Comparison of ENCODE assay signal across 24 cellular contexts in genomic region chr11:116916872-116917271, GRCh38.
DNase-seq lines count a peak whose midpoint lies in the region; ATAC-seq and TF ChIP-seq lines count a peak whose summit lies in the region.
"Had no signal": no experiment of that assay in that cellular context is flagged by ENCODE, and none has a peak within 500 bp of the region (broad histone marks: within the 10 kb centered on the region; RNA-seq: fewer than 3 reads in every experiment).

No MANE protein-coding gene starts in this region.

- no peaks in the 10 kb centered on the region for H3K9me3 Mint-ChIP-seq in activated naive CD8-positive, alpha-beta T cell (ENCODE audit: low read depth)
- H3K9me3 Mint-ChIP-seq in activated naive CD8-positive, alpha-beta T cell treated with anti-CD3 and anti-CD28 coated beads, Interleukin-2, amount 50 U/mL, for 24 hours, result no peaks in the 10 kb centered on the region
- no peaks in the 10 kb centered on the region for H3K9me3 Mint-ChIP-seq in progenitor cell of endocrine pancreas (ENCODE audit: low read depth)
- H3K9me3 Mint-ChIP-seq: IgD-negative memory B cell had no signal

- ATAC-seq in activated naive CD8-positive, alpha-beta T cell treated with anti-CD3 and anti-CD28 coated beads, Interleukin-2, amount 50 U/mL, for 24 hours, result no peak
- ATAC-seq in HG03469 (IDR thresholded peaks at IDR 0.05; ENCODE audit: unreplicated experiment), result no peak
- ATAC-seq: GM12878, HCT116, Right ventricle myocardium inferior had no signal

- no peak overlapping the region for H3K4me3 ChIP-seq in SU-DHL-6 (ENCODE audit: insufficient read depth, low read length, poor library complexity, severe bottlenecking)
- H3K4me3 ChIP-seq: GM12878, PC-9, SJSA1 had no signal

- TF ChIP-seq CTCF in SU-DHL-6 (IDR thresholded peaks at IDR 0.05; ENCODE audit: insufficient read depth, low read length, poor library complexity, severe bottlenecking), result no peak
- no peak for TF ChIP-seq CTCF in progenitor cell of endocrine pancreas (IDR thresholded peaks at IDR 0.05; ENCODE audit: unreplicated experiment)

- peaks cover 8% of the 10 kb centered on the region; the same call in 1 of the 2 replicates for H3F3A ChIP-seq in SU-DHL-6 (ENCODE audit: insufficient read depth)

- no peaks in the 10 kb centered on the region for H3K9me3 ChIP-seq in SU-DHL-6 (ENCODE audit: insufficient read depth, low read length)
- H3K9me3 ChIP-seq: SJSA1 had no signal

- peak overlapping the region; percentile 8 for H3K4me2 ChIP-seq in SU-DHL-6 (ENCODE audit: low read depth, low read length, poor library complexity, severe bottlenecking)
- H3K4me2 ChIP-seq: KMS-11, PC-9 had no signal

- H3K27me3 ChIP-seq in SU-DHL-6 (ENCODE audit: low read length), result no peaks in the 10 kb centered on the region
- H3K27me3 ChIP-seq: SJSA1 had no signal

- peak overlapping the region; percentile 30; the same call in 1 of the 2 replicates for H3K27ac ChIP-seq in SU-DHL-6 (ENCODE audit: low read depth, low read length)
- H3K27ac ChIP-seq: HL-60, KMS-11, PC-9, SJSA1 had no signal

- DNase-seq in activated naive CD8-positive, alpha-beta T cell treated with anti-CD3 and anti-CD28 coated beads, Interleukin-2, amount 50 U/mL, for 24 hours, result no peak
- DNase-seq in progenitor cell of endocrine pancreas (ENCODE audit: low spot score, unreplicated experiment), result no peak
- no peak for DNase-seq in DMS 273 (lab: John Stamatoyannopoulos, UW; ENCODE audit: unreplicated experiment)
- no peak for DNase-seq in NCI-H345 (lab: John Stamatoyannopoulos, UW)
- DNase-seq: 8988T, ACHN, COR-L47, EL, GDM1, MM.1S, NCI-H2029, NCI-H524, NCI-H774, PC-9 had no signal

- H3K4me3 Mint-ChIP-seq in activated naive CD8-positive, alpha-beta T cell, result no peak overlapping the region
- H3K4me3 Mint-ChIP-seq in activated naive CD8-positive, alpha-beta T cell treated with anti-CD3 and anti-CD28 coated beads, Interleukin-2, amount 50 U/mL, for 24 hours, result no peak overlapping the region
- H3K4me3 Mint-ChIP-seq in progenitor cell of endocrine pancreas (ENCODE audit: low read depth), result no peak overlapping the region

- H3K27me3 Mint-ChIP-seq in activated naive CD8-positive, alpha-beta T cell, result no peaks in the 10 kb centered on the region
- H3K27me3 Mint-ChIP-seq in activated naive CD8-positive, alpha-beta T cell treated with anti-CD3 and anti-CD28 coated beads, Interleukin-2, amount 50 U/mL, for 24 hours, result no peaks in the 10 kb centered on the region
- no peaks in the 10 kb centered on the region for H3K27me3 Mint-ChIP-seq in progenitor cell of endocrine pancreas
- H3K27me3 Mint-ChIP-seq: IgD-negative memory B cell had no signal

- H3K9me2 ChIP-seq in SU-DHL-6 (replicated peaks; ENCODE audit: insufficient read depth, low read length), result no peaks in the 10 kb centered on the region

- no peaks in the 10 kb centered on the region for H3K4me1 Mint-ChIP-seq in activated naive CD8-positive, alpha-beta T cell (ENCODE audit: low read depth)
- peaks cover 13% of the 10 kb centered on the region for H3K4me1 Mint-ChIP-seq in activated naive CD8-positive, alpha-beta T cell treated with anti-CD3 and anti-CD28 coated beads, Interleukin-2, amount 50 U/mL, for 24 hours
- peaks cover 3% of the 10 kb centered on the region for H3K4me1 Mint-ChIP-seq in progenitor cell of endocrine pancreas (ENCODE audit: low read depth)

- no peak overlapping the region for H3K9ac ChIP-seq in SU-DHL-6 (ENCODE audit: low read length)
- H3K9ac ChIP-seq: KMS-11 had no signal

- no peaks in the 10 kb centered on the region for H4K20me1 ChIP-seq in SU-DHL-6 (ENCODE audit: low read depth, low read length)

- no peak overlapping the region for H2AFZ ChIP-seq in SU-DHL-6 (ENCODE audit: low read depth, low read length, severe bottlenecking)
- H2AFZ ChIP-seq: PC-9 had no signal

- peaks cover 16% of the 10 kb centered on the region for H3K36me3 Mint-ChIP-seq in activated naive CD8-positive, alpha-beta T cell
- H3K36me3 Mint-ChIP-seq in activated naive CD8-positive, alpha-beta T cell treated with anti-CD3 and anti-CD28 coated beads, Interleukin-2, amount 50 U/mL, for 24 hours (ENCODE audit: low read depth), result peaks cover 5% of the 10 kb centered on the region
- peaks cover 2% of the 10 kb centered on the region for H3K36me3 Mint-ChIP-seq in progenitor cell of endocrine pancreas (ENCODE audit: insufficient read depth)

- H3K27ac Mint-ChIP-seq in activated naive CD8-positive, alpha-beta T cell, result peak overlapping the region; percentile 46
- H3K27ac Mint-ChIP-seq in activated naive CD8-positive, alpha-beta T cell treated with anti-CD3 and anti-CD28 coated beads, Interleukin-2, amount 50 U/mL, for 24 hours, result no peak overlapping the region
- H3K27ac Mint-ChIP-seq in progenitor cell of endocrine pancreas, result peak overlapping the region; percentile 86

- no peaks in the 10 kb centered on the region for H3K36me3 ChIP-seq in SU-DHL-6 (ENCODE audit: low read length)
- H3K36me3 ChIP-seq: SJSA1 had no signal

- H3K79me2 ChIP-seq in SU-DHL-6 (ENCODE audit: insufficient read depth, low read length), result no peaks in the 10 kb centered on the region
